19 cellular contexts compared by ENCODE assay signal in genomic region chr19:5149508-5149907, GRCh38.
DNase-seq lines count a peak whose midpoint lies in the region; ATAC-seq and TF ChIP-seq lines count a peak whose summit lies in the region.
"Had no signal": no experiment of that assay in that cellular context is flagged by ENCODE, and none has a peak within 500 bp of the region (broad histone marks: within the 10 kb centered on the region; RNA-seq: fewer than 3 reads in every experiment).

No MANE protein-coding gene starts in this region.

- H3K36me3 ChIP-seq in left ventricle myocardium inferior (peaks cover 76% of the 10 kb centered on the region), iPS-15b (ENCODE audit: control insufficient read depth, insufficient read depth, low read length) (peaks cover 12% of the 10 kb centered on the region), upper lobe of right lung (peaks cover 45% of the 10 kb centered on the region)

- no peak overlapping the region for H3K14ac ChIP-seq in H9 (ENCODE audit: insufficient read depth, low read length)

- no peak overlapping the region for H2BK20ac ChIP-seq in H9 (ENCODE audit: low read depth, low read length, poor library complexity, severe bottlenecking)

- H3T11ph ChIP-seq in H9 (ENCODE audit: low read length) = no peak overlapping the region

- peak; percentile 27 for DNase-seq in Right ventricle myocardium superior
- no peak for DNase-seq in left ventricle myocardium inferior
- no peak for DNase-seq in H9
- peak; percentile 44 for DNase-seq in upper lobe of right lung
- no peak for DNase-seq in left lobe of liver (ENCODE audit: low spot score)
- DNase-seq in NCI-H2227 (lab: John Stamatoyannopoulos, UW; ENCODE audit: unreplicated experiment) = no peak
- DNase-seq: ACHN; DMS153; EL; NCI-H1048; NCI-H146; NCI-H2081 treated with DMSO at 0.1 percent for 48 hours; NCI-H345; NCI-H526 treated with DMSO at 0.1 percent for 48 hours; NK-92 treated with Interleukin-12 subunit alpha and Interleukin-12 subunit beta, amount 100 ng/mL, for 24 hours had no signal

- no peaks in the 10 kb centered on the region for H4K20me1 ChIP-seq in H9 (ENCODE audit: control insufficient read depth, insufficient read depth, insufficient read length)

- no peak overlapping the region for H3K23ac ChIP-seq in H9 (ENCODE audit: insufficient read length, low read depth, low read length)

- H3K27ac ChIP-seq in left ventricle myocardium inferior (replicated peaks) (no peak overlapping the region), H9 (ENCODE audit: insufficient read length, low read depth, low read length) (no peak overlapping the region), upper lobe of right lung (no peak overlapping the region)
- H3K27ac ChIP-seq: SK-N-MC had no signal

- H3K27me3 ChIP-seq in left ventricle myocardium inferior (ENCODE audit: low read depth) = no peaks in the 10 kb centered on the region
- no peaks in the 10 kb centered on the region for H3K27me3 ChIP-seq in H9 (ENCODE audit: insufficient read depth, low read length)
- H3K27me3 ChIP-seq in iPS-15b (ENCODE audit: control insufficient read depth, insufficient read depth, low read length) = no peaks in the 10 kb centered on the region
- H3K27me3 ChIP-seq in upper lobe of right lung = no peaks in the 10 kb centered on the region

- TF ChIP-seq CTCF in left ventricle myocardium inferior (IDR thresholded peaks at IDR 0.05; ENCODE audit: borderline replicate concordance) (no peak), H9 (conservative IDR thresholded peaks at IDR 0.05) (no peak), upper lobe of right lung (IDR thresholded peaks at IDR 0.05) (no peak)

- no peak overlapping the region for H4K5ac ChIP-seq in H9 (ENCODE audit: insufficient read length, low read depth, low read length)

- H3K79me1 ChIP-seq in H9 (ENCODE audit: insufficient read depth, low read depth, low read length, poor library complexity, severe bottlenecking) = no peaks in the 10 kb centered on the region

- no peak overlapping the region for H2AFZ ChIP-seq in H9 (ENCODE audit: low read length)

- H3K9me3 ChIP-seq in left ventricle myocardium inferior (replicated peaks) (no peaks in the 10 kb centered on the region), H9 (ENCODE audit: control insufficient read depth, low read depth, low read length) (no peaks in the 10 kb centered on the region), iPS-15b (ENCODE audit: control insufficient read depth, insufficient read depth, low read length) (no peaks in the 10 kb centered on the region), upper lobe of right lung (no peaks in the 10 kb centered on the region)

- no peak overlapping the region for H4K91ac ChIP-seq in H9 (ENCODE audit: insufficient read length, low read depth, low read length)

- no peaks in the 10 kb centered on the region for H3K23me2 ChIP-seq in H9 (ENCODE audit: insufficient read length, low read depth, low read length, poor library complexity, severe bottlenecking)

- H3K4me3 ChIP-seq in left ventricle myocardium inferior (no peak overlapping the region), iPS-15b (ENCODE audit: low read depth, low read length) (no peak overlapping the region), upper lobe of right lung (no peak overlapping the region)
- H3K4me3 ChIP-seq: K562, SK-N-MC had no signal

- WGBS in H9 (ENCODE audit: extremely low coverage, insufficient read length, low lambda C conversion rate) = no CpG with 5 or more reads among the region's 10 CpGs

- no peaks in the 10 kb centered on the region for H3K9me3 Mint-ChIP-seq in H9

- no peak overlapping the region for H3K56ac ChIP-seq in H9 (ENCODE audit: insufficient read length, low read depth, low read length)

- H3K4ac ChIP-seq in H9 (ENCODE audit: low read depth, low read length) = no peak overlapping the region

- no peak overlapping the region for H2AK5ac ChIP-seq in H9 (ENCODE audit: insufficient read length, low read length)

- H3K4me1 Mint-ChIP-seq in H9 = peaks cover 0 to 27% of the 10 kb centered on the region in 2 experiments; a peak in 3 of 4 replicates

- H3K4me3 Mint-ChIP-seq in H9 = no peak overlapping the region

- H3K18ac ChIP-seq in H9 (ENCODE audit: insufficient read length, low read depth, low read length) = no peak overlapping the region

- ATAC-seq in Right ventricle myocardium superior (ENCODE audit: poor library complexity) = no peak
- ATAC-seq in upper lobe of right lung = no peak
- no peak for ATAC-seq in left lobe of liver
- ATAC-seq: HCT116, K562 had no signal

- no peak overlapping the region for H4K8ac ChIP-seq in H9 (replicated peaks; ENCODE audit: insufficient read length, low read depth, low read length)

- no peaks in the 10 kb centered on the region for H3K27me3 Mint-ChIP-seq in H9 (ENCODE audit: low read depth)

- intact Hi-C loops in Right ventricle myocardium superior (cut with DNase I) = no loop called here
- intact Hi-C loops in left ventricle myocardium inferior (cut with micrococcal nuclease) = no loop called here
- intact Hi-C loops in upper lobe of right lung (cut with DNase I) = no loop called here

- no peak overlapping the region for H2BK15ac ChIP-seq in H9 (ENCODE audit: low read depth, low read length)

- H3K9ac ChIP-seq in H9 (ENCODE audit: extremely low read depth, insufficient read length, low read length) (no peak overlapping the region), iPS-15b (ENCODE audit: low read depth, low read length) (peak overlapping the region; percentile 54)

- H3K79me2 ChIP-seq in H9 (ENCODE audit: insufficient read depth, low read length) = no peaks in the 10 kb centered on the region

- peaks cover 4 to 36% (median 29%) of the 10 kb centered on the region in 3 experiments; a peak in 6 of 7 replicates for H3K36me3 Mint-ChIP-seq in H9 (ENCODE audit: insufficient read depth in 1 of 3, low read depth in 3 of 3)

- H3K4me2 ChIP-seq in H9 (ENCODE audit: insufficient read depth, insufficient read length, low read length) = no peak overlapping the region

- no peak overlapping the region for H2BK5ac ChIP-seq in H9 (ENCODE audit: insufficient read length, low read length)

- H2BK120ac ChIP-seq in H9 (ENCODE audit: low read depth, low read length, poor library complexity, severe bottlenecking) = no peak overlapping the region

- peak overlapping the region in 2 of 3 experiments; percentile 36 to 57; a peak in 3 of 7 replicates for H3K27ac Mint-ChIP-seq in H9

- H2BK12ac ChIP-seq in H9 (ENCODE audit: insufficient read length, low read depth, low read length) = no peak overlapping the region

- no peaks in the 10 kb centered on the region for H3K4me1 ChIP-seq in left ventricle myocardium inferior
- no peaks in the 10 kb centered on the region for H3K4me1 ChIP-seq in H9 (ENCODE audit: insufficient read depth, low read length)
- H3K4me1 ChIP-seq in iPS-15b (ENCODE audit: control insufficient read depth, insufficient read depth, low read length) = no peaks in the 10 kb centered on the region
- no peaks in the 10 kb centered on the region for H3K4me1 ChIP-seq in upper lobe of right lung

Comparison
In these comparisons a context has a peak if more than half of its experiments do, and no peak if none do; other contexts are left out.
1. DNase-seq: peak in Right ventricle myocardium superior (single experiment) and upper lobe of right lung (single experiment); none in left ventricle myocardium inferior (single experiment), H9 (single experiment), left lobe of liver (single experiment) and NCI-H2227 (single experiment).